In genomic region chr22:20044495-20045151, GRCh38 we compare ENCODE assay signal across 20 cellular contexts.
"Had no signal": no experiment of that assay in that cellular context is flagged by ENCODE, and none has a peak within 500 bp of the region (broad histone marks: within the 10 kb centered on the region; RNA-seq: fewer than 3 reads in every experiment).

No MANE protein-coding gene starts in this region.

- H3K4me3 ChIP-seq: body of pancreas, cardiac muscle cell, left lung, testis had no signal

- DNase-seq: activated B cell treated with CpG ODN at 0.5 μM for 24 hours; activated CD4-positive, alpha-beta T cell treated with anti-CD3 and anti-CD28 coated beads for 36 hours; activated CD4-positive, alpha-beta T cell treated with anti-CD3 and anti-CD28 coated beads, Interleukin-2, amount 50 U/mL, for 4 hours; activated CD8-positive, alpha-beta memory T cell treated with anti-CD3 and anti-CD28 coated beads for 24 hours; activated CD8-positive, alpha-beta memory T cell treated with anti-CD3 and anti-CD28 coated beads, Interleukin-2, amount 50 U/mL, for 4 hours; activated effector memory CD4-positive, alpha-beta T cell treated with anti-CD3 and anti-CD28 coated beads, Interleukin-2, amount 50 U/mL, for 16 hours; activated T-cell treated with anti-CD3 and anti-CD28 coated beads, Interleukin-2, amount 50 U/mL, for 72 hours; anterior cingulate cortex; body of pancreas; immature natural killer cell; left lung; mammary epithelial cell; nucleus accumbens; stimulated activated CD4-positive, alpha-beta T cell treated with anti-CD3 and anti-CD28 coated beads, Interleukin-2, amount 100 ng/mL, for 48 hours; stimulated activated CD8-positive, alpha-beta memory T cell treated with anti-CD3 and anti-CD28 coated beads, Interleukin-4, amount 100 ng/mL, for 48 hours; stimulated activated naive CD4-positive, alpha-beta T cell; T-helper 17 cell; testis had no signal

- H3K36me3 ChIP-seq: cardiac muscle cell had no signal

- H3K9me3 ChIP-seq: body of pancreas, testis had no signal

- H3K27ac ChIP-seq: body of pancreas, cardiac muscle cell, left lung, testis had no signal

- FAIRE-seq: endometrium had no signal

- H3K4me1 ChIP-seq: body of pancreas, left lung, testis had no signal

- ATAC-seq: activated CD4-positive, alpha-beta T cell treated with anti-CD3 and anti-CD28 coated beads for 36 hours; activated T-cell treated with anti-CD3 and anti-CD28 coated beads, Interleukin-2, amount 50 U/mL, for 72 hours; body of pancreas; left lung; T-helper 17 cell had no signal

- H3K27me3 ChIP-seq: body of pancreas, cardiac muscle cell, left lung, testis had no signal
